ENCODE assay signal across 8 cellular contexts in genomic region chr15:38069506-38069905, GRCh38.
DNase-seq lines count a peak whose midpoint lies in the region; ATAC-seq lines count a peak whose summit lies in the region.

No MANE protein-coding gene starts in this region.

- no peaks in the 10 kb centered on the region for H3K36me3 ChIP-seq in ACC112 (ENCODE audit: insufficient read depth, low read length)

- intact Hi-C loops in right cardiac atrium (cut with DNase I) = loop anchor here in 1 of 4 donors (10.0 kb wide), 1 partner anchor 55 kb away; no protein-coding TSS in a partner anchor

- H3K4me3 ChIP-seq in ACC112 (ENCODE audit: low read depth, low read length) (peak overlapping the region; percentile 59), right cardiac atrium (ENCODE audit: low read length) (peak overlapping the region; percentile 38)

- peaks cover 3% of the 10 kb centered on the region for H3K79me2 ChIP-seq in ACC112 (ENCODE audit: control insufficient read depth, insufficient read depth, low read length, unreplicated experiment)

- peaks cover 4% of the 10 kb centered on the region for H3K9me3 Mint-ChIP-seq in activated naive CD8-positive, alpha-beta T cell treated with anti-CD3 and anti-CD28 coated beads for 36 hours

- no peak overlapping the region for H2AFZ ChIP-seq in ACC112 (ENCODE audit: low read length, unreplicated experiment)

- H3K4me1 ChIP-seq in ACC112 (ENCODE audit: control insufficient read depth, insufficient read depth, low read length, unreplicated experiment) (peaks cover 53% of the 10 kb centered on the region), right cardiac atrium (ENCODE audit: control insufficient read depth, insufficient read depth, low read length) (peaks cover 2% of the 10 kb centered on the region)

- 78% methylated on average over 1 of the region's 1 CpG for WGBS in right cardiac atrium

- peak overlapping the region; percentile 22 for H3K4me3 Mint-ChIP-seq in activated naive CD8-positive, alpha-beta T cell treated with anti-CD3 and anti-CD28 coated beads for 36 hours

- DNase-seq in HCEC 1CT (peak; percentile 79), right cardiac atrium (peak; percentile 25 to 65 (median 42)), DMS79 (lab: John Stamatoyannopoulos, UW) (no peak)
- no peak for DNase-seq in activated naive CD8-positive, alpha-beta T cell treated with anti-CD3 and anti-CD28 coated beads for 36 hours
- no peak for DNase-seq in stimulated activated naive CD8-positive, alpha-beta T cell treated with anti-CD3 and anti-CD28 coated beads, Interleukin-15, Interleukin-2, amounts not matched to agents 100 U/mL and 50 U/mL, for 24 hours
- DNase-seq in stimulated activated CD4-positive, alpha-beta T cell treated with anti-CD3 and anti-CD28 coated beads, Interleukin-4, amount 100 ng/mL, for 4 hours = no peak

- peak overlapping the region; percentile 72 for H3K27ac Mint-ChIP-seq in activated naive CD8-positive, alpha-beta T cell treated with anti-CD3 and anti-CD28 coated beads for 36 hours

- peaks cover 44% of the 10 kb centered on the region for H3K4me1 Mint-ChIP-seq in activated naive CD8-positive, alpha-beta T cell treated with anti-CD3 and anti-CD28 coated beads for 36 hours

- H3K27me3 ChIP-seq in ACC112 (ENCODE audit: insufficient read depth, low read length) (no peaks in the 10 kb centered on the region), right cardiac atrium (ENCODE audit: control insufficient read depth, insufficient read depth) (no peaks in the 10 kb centered on the region)

- peak; percentile 34 to 38 for ATAC-seq in right cardiac atrium
- peak; percentile 51 for ATAC-seq in stimulated activated naive CD8-positive, alpha-beta T cell treated with anti-CD3 and anti-CD28 coated beads, Interleukin-15, Interleukin-2, amounts not matched to agents 100 U/mL and 50 U/mL, for 24 hours
- ATAC-seq in HG03025 (IDR thresholded peaks at IDR 0.05; ENCODE audit: low FRiP score, unreplicated experiment) = no peak

- peak overlapping the region; percentile 87 for H3K27ac ChIP-seq in ACC112 (ENCODE audit: low read depth, low read length)
- no peak overlapping the region for H3K27ac ChIP-seq in right cardiac atrium (ENCODE audit: low read length)

- no peaks in the 10 kb centered on the region for H3K9me3 ChIP-seq in right cardiac atrium (ENCODE audit: control insufficient read depth, low read length)

- H3K27me3 Mint-ChIP-seq in activated naive CD8-positive, alpha-beta T cell treated with anti-CD3 and anti-CD28 coated beads for 36 hours = peaks cover 89% of the 10 kb centered on the region

- H3K36me3 Mint-ChIP-seq in activated naive CD8-positive, alpha-beta T cell treated with anti-CD3 and anti-CD28 coated beads for 36 hours = peaks cover 9% of the 10 kb centered on the region

Comparison
In these comparisons a context has a peak if more than half of its experiments do, and no peak if none do; other contexts are left out.
1. DNase-seq: peak in HCEC 1CT (single experiment) and right cardiac atrium (3 of 3); none in activated naive CD8-positive, alpha-beta T cell treated with anti-CD3 and anti-CD28 coated beads for 36 hours (single experiment), stimulated activated naive CD8-positive, alpha-beta T cell treated with anti-CD3 and anti-CD28 coated beads, Interleukin-15, Interleukin-2, amounts not matched to agents 100 U/mL and 50 U/mL, for 24 hours (single experiment), stimulated activated CD4-positive, alpha-beta T cell treated with anti-CD3 and anti-CD28 coated beads, Interleukin-4, amount 100 ng/mL, for 4 hours (0 of 2) and DMS79 (single experiment).